ENCODE assay signal across 27 cellular contexts in genomic region chr5:72554897-72555296, GRCh38. TPM values are rescaled to one million over a fixed set of nuclear protein-coding genes. Genes with fewer than 3 reads are reported as not detected.
"Had no signal": no experiment of that assay in that cellular context is flagged by ENCODE, and none has a peak within 500 bp of the region (broad histone marks: within the 10 kb centered on the region; RNA-seq: fewer than 3 reads in every experiment).

No MANE protein-coding gene starts in this region.

- DNase-seq: dermis blood vessel endothelial cell; dorsolateral prefrontal cortex; effector CD4-positive, alpha-beta T cell; effector memory CD4-positive, alpha-beta T cell; erythroblast; esophagus squamous epithelium; foreskin fibroblast; foreskin melanocyte; gastrocnemius medialis; glutamatergic neuron; head of caudate nucleus; heart right ventricle; hippocampal formation; left cardiac atrium; left lung; left ventricle myocardium superior; lower lobe of right lung; mesenchymal stem cell; mucosa of descending colon; naive B cell had no signal

- H3K36me3 ChIP-seq: esophagus squamous epithelium, gastrocnemius medialis, heart right ventricle, left lung, lower lobe of right lung had no signal

- H3K27me3 ChIP-seq: dorsolateral prefrontal cortex, esophagus squamous epithelium, gastrocnemius medialis, heart right ventricle had no signal

- H3K27ac ChIP-seq: coronary artery, epithelial cell of prostate, esophagus squamous epithelium, gastrocnemius medialis, heart right ventricle, left lung, lower lobe of right lung had no signal

- H3K4me3 ChIP-seq: coronary artery, dorsolateral prefrontal cortex, esophagus squamous epithelium, gastrocnemius medialis, heart right ventricle, left lung, lower lobe of right lung, mucosa of descending colon had no signal

- FAIRE-seq: colon, islet of Langerhans, keratinocyte had no signal

- H3K9me3 ChIP-seq: esophagus squamous epithelium, gastrocnemius medialis, heart right ventricle, left lung, lower lobe of right lung, mucosa of descending colon had no signal

- ATAC-seq: esophagus mucosa, gastrocnemius medialis, heart right ventricle, left cardiac atrium, left lung, left ventricle myocardium superior, lower lobe of right lung, mucosa of descending colon had no signal

RNA-seq across cellular contexts. Expression of gene ZNF366, which starts 47.7 kb away (rescaled TPM):
- total RNA-seq: mesothelial cell of epicardium had no signal
- polyA plus RNA-seq: keratinocyte had no signal
